ENCODE assay signal across 3 cellular contexts in the genomic region with DNA sequence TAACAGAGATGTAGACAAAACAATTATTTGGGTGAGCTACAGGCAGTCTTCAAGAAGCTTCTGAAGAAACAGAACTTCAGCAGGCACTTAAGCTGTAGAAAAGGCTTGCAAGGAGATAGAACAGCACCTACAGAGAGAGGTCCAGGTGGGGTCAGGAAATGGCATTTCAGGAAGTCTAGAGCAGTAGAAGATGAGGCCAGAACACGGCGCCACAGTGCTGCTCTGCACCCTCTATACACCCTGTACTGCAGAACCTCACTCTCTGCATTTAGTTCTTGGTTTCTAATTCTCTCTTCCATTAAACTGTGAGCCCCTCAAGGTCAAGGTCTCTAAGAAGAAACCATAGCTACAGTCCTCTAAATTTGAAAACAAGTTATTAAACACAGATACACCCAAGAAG. TPM values are rescaled to one million over a fixed set of nuclear protein-coding genes. Genes with fewer than 3 reads are reported as not detected.
"Had no signal": no experiment of that assay in that cellular context is flagged by ENCODE, and none has a peak within 500 bp of the region (broad histone marks: within the 10 kb centered on the region; RNA-seq: fewer than 3 reads in every experiment).

No MANE protein-coding gene starts in this region.

RNA-seq across cellular contexts. Expression of a gene that starts 49.9 kb away (rescaled TPM):
- total RNA-seq: GM23248, H4, HFFc6 had no signal
- polyA plus RNA-seq: GM23248 had no signal
